1 cellular context compared by ENCODE assay signal in the genomic region with DNA sequence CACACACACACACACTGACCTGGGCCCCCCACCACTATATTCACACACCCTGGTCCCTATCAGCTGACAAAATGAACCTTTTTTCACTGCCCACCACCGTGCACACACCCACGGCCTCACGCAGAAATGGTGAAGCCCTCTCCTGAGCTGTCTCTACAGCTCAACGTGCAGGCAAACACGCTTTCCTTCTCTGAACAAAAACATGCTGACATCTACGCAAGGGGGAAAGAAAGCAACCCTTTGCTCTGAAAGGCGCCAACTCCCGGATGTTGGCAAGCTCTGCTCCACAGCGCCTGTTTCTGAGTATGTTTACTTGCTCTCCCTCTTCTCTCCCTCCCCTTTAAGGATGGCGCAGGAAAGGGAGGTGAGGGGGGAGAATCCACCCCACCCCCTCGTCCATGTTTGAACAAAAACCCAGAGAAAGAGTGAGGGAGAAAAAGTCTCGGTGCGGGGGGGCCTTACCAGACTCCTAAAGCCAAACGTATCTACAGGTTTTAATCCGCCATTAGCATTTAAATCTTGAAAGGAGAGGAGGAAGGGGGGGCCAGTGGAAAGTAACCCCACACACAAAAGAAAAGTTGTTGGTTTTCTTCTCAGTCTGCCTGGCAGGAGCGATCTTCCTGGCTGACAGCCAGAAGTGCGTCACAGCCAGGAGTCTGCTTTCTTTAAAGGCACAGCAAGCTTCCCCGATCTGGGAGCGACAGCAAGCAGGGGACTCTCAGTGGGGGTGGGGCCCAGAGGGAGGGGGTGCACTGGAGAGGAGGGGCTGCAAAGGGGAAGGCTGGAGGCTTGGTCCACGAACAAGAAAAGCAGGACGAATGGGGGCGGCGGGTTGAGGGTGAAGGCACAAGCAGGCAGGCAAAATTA.
TF ChIP-seq lines count a peak whose summit lies in the region.

No MANE protein-coding gene starts in this region.

TF ChIP-seq in H1, 55 proteins besides CTCF, POLR2A, EP300 and RAD21 (continued from another document):
- TF ChIP-seq GTF2F1 (IDR thresholded peaks at IDR 0.05; ENCODE audit: borderline replicate concordance, low read depth, low read length) = no peak
- TF ChIP-seq POU5F1 (IDR thresholded peaks at IDR 0.05; ENCODE audit: low read depth, low read length) = no peak
- TF ChIP-seq SP1 (IDR thresholded peaks at IDR 0.05; ENCODE audit: low read depth, low read length) = peak; percentile 37; the same call in 1 of the 2 replicates
- TF ChIP-seq HDAC2 (IDR thresholded peaks at IDR 0.05; ENCODE audit: borderline replicate concordance in 1 of 2, low read depth in 2 of 2, low read length in 2 of 2) = no peak
- TF ChIP-seq TBP (IDR thresholded peaks at IDR 0.05; ENCODE audit: low read depth, low read length) = peak; percentile 13; the same call in 1 of the 2 replicates
- TF ChIP-seq BCL11A (IDR thresholded peaks at IDR 0.05; ENCODE audit: low read depth in 2 of 2, low read length in 2 of 2) = no peak
- TF ChIP-seq TEAD4 (IDR thresholded peaks at IDR 0.05; ENCODE audit: low read depth, low read length) = no peak
- no peak for TF ChIP-seq RNF2 (IDR thresholded peaks at IDR 0.05; ENCODE audit: borderline replicate concordance, low read depth, low read length, missing control alignments, poor library complexity, severe bottlenecking)
- TF ChIP-seq MAFK (IDR thresholded peaks at IDR 0.05; ENCODE audit: low read depth, low read length) = no peak
- no peak for TF ChIP-seq RXRA (IDR thresholded peaks at IDR 0.05; ENCODE audit: insufficient read depth, low read depth, low read length)
- TF ChIP-seq YY1 (IDR thresholded peaks at IDR 0.05; ENCODE audit: low read depth, low read length) = peak; percentile 68; the same call in 1 of the 2 replicates
- no peak for TF ChIP-seq BRCA1 (IDR thresholded peaks at IDR 0.05; ENCODE audit: low read depth, low read length)
- TF ChIP-seq SP2 (IDR thresholded peaks at IDR 0.05; ENCODE audit: low read length) = no peak
- peak; percentile 36 for TF ChIP-seq ASH2L (IDR thresholded peaks at IDR 0.05; ENCODE audit: low read length)
- TF ChIP-seq, protein P1, sequence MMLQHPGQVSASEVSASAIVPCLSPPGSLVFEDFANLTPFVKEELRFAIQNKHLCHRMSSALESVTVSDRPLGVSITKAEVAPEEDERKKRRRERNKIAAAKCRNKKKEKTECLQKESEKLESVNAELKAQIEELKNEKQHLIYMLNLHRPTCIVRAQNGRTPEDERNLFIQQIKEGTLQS (IDR thresholded peaks at IDR 0.05; ENCODE audit: insufficient read depth, low read depth, low read length) = no peak
- TF ChIP-seq EZH2 (IDR thresholded peaks at IDR 0.05; ENCODE audit: low read depth, low read length, severe bottlenecking) = no peak
- no peak for TF ChIP-seq SP4 (IDR thresholded peaks at IDR 0.05; ENCODE audit: low read length)
- TF ChIP-seq PHF8 (conservative IDR thresholded peaks at IDR 0.05; ENCODE audit: low read depth, low read length) = no peak
- TF ChIP-seq KDM1A (IDR thresholded peaks at IDR 0.05; ENCODE audit: borderline replicate concordance, low read length) = no peak
- TF ChIP-seq POLR2AphosphoS5 (IDR thresholded peaks at IDR 0.05; ENCODE audit: low read depth, low read length) = no peak; the same call in 1 of the 2 replicates
- peak; percentile 28 for TF ChIP-seq NANOG (IDR thresholded peaks at IDR 0.05; ENCODE audit: insufficient read depth, low read depth, low read length, poor library complexity, severe bottlenecking)
- TF ChIP-seq CHD2 (IDR thresholded peaks at IDR 0.05; ENCODE audit: low read length) = no peak
- TF ChIP-seq, protein P2, sequence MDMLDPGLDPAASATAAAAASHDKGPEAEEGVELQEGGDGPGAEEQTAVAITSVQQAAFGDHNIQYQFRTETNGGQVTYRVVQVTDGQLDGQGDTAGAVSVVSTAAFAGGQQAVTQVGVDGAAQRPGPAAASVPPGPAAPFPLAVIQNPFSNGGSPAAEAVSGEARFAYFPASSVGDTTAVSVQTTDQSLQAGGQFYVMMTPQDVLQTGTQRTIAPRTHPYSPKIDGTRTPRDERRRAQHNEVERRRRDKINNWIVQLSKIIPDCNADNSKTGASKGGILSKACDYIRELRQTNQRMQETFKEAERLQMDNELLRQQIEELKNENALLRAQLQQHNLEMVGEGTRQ (IDR thresholded peaks at IDR 0.05; ENCODE audit: low read length) = no peak
- no peak for TF ChIP-seq KDM4A (IDR thresholded peaks at IDR 0.05; ENCODE audit: low read depth, low read length, severe bottlenecking)
- TF ChIP-seq CREB1 (IDR thresholded peaks at IDR 0.05) = no peak; the same call in 1 of the 2 replicates
- no peak for TF ChIP-seq CBX5 (IDR thresholded peaks at IDR 0.05; ENCODE audit: low read depth, low read length)
- no peak for TF ChIP-seq RFX5 (IDR thresholded peaks at IDR 0.05; ENCODE audit: borderline replicate concordance, low read depth, low read length)
- TF ChIP-seq SIRT6 (IDR thresholded peaks at IDR 0.05; ENCODE audit: low read length) = no peak
- no peak for TF ChIP-seq CTBP2 (IDR thresholded peaks at IDR 0.05; ENCODE audit: borderline replicate concordance, insufficient read depth, insufficient read length, low read length)
- TF ChIP-seq JUN (IDR thresholded peaks at IDR 0.05; ENCODE audit: low read depth, low read length) = no peak
- TF ChIP-seq ZNF274 (IDR thresholded peaks at IDR 0.05; ENCODE audit: borderline replicate concordance, extremely low read depth, low read length) = no peak
- no peak for TF ChIP-seq CEBPB (IDR thresholded peaks at IDR 0.05; ENCODE audit: low read depth, low read length)
- peak; percentile 40 for TF ChIP-seq TAF1 (IDR thresholded peaks at IDR 0.05; ENCODE audit: low read depth, low read length)
